ENCODE assay signal across 27 cellular contexts in genomic region chr1:63739452-63739851, GRCh38. TPM values are rescaled to one million over a fixed set of nuclear protein-coding genes. Genes with fewer than 3 reads are reported as not detected.
"Had no signal": no experiment of that assay in that cellular context is flagged by ENCODE, and none has a peak within 500 bp of the region (broad histone marks: within the 10 kb centered on the region; RNA-seq: fewer than 3 reads in every experiment).

No MANE protein-coding gene starts in this region.

- H3K36me3 ChIP-seq: brain microvascular endothelial cell, esophagus squamous epithelium, left ventricle myocardium inferior, neutrophil, right lobe of liver had no signal

- H3K4me1 ChIP-seq: left ventricle myocardium inferior, right lobe of liver had no signal

- H3K4me3 ChIP-seq: esophagus squamous epithelium, left ventricle myocardium inferior, lung, right lobe of liver had no signal

- FAIRE-seq: astrocyte, frontal cortex, islet of Langerhans, TTC549, urothelium cell line had no signal

- H3K27me3 ChIP-seq: brain microvascular endothelial cell, neutrophil, right lobe of liver had no signal

- H3K27ac ChIP-seq: brain microvascular endothelial cell, epithelial cell of prostate, left ventricle myocardium inferior, neutrophil, right lobe of liver, VCaP had no signal

- H3K9me3 ChIP-seq: esophagus squamous epithelium, neutrophil, right lobe of liver had no signal

- DNase-seq: activated CD4-positive, alpha-beta memory T cell treated with anti-CD3 and anti-CD28 coated beads for 36 hours; activated CD4-positive, alpha-beta T cell treated with anti-CD3 and anti-CD28 coated beads, Interleukin-2, amount 10 ng/mL, durations not matched to agents 24 days and 14 days; activated CD4-positive, CD25-positive, alpha-beta regulatory T cell treated with anti-CD3 and anti-CD28 coated beads, Interleukin-2, amount 50 U/mL, for 72 hours; activated CD8-positive, alpha-beta memory T cell treated with anti-CD3 and anti-CD28 coated beads, Interleukin-2, amount 50 U/mL, for 48 hours; activated gamma-delta T cell treated with Interleukin-2 at 50 U/mL for 16 hours; activated naive CD4-positive, alpha-beta T cell treated with anti-CD3 and anti-CD28 coated beads, Interleukin-2, amount 50 U/mL, for 16 hours; activated T-cell treated with anti-CD3 and anti-CD28 coated beads, Interleukin-2, amount 50 U/mL, for 4 hours; amniotic stem cell; brain microvascular endothelial cell; caudate nucleus; esophagus squamous epithelium; left ventricle myocardium inferior; nephron progenitor cell; right lobe of liver; stimulated activated CD4-positive, alpha-beta T cell treated with anti-CD3 and anti-CD28 coated beads, Interleukin-2, amount 100 ng/mL, for 48 hours; stimulated activated naive CD4-positive, alpha-beta T cell treated with Interleukin-2 at 50 U/mL for 16 hours; T-helper 9 cell; trophoblast cell had no signal

RNA-seq across cellular contexts. Expression of gene ROR1, which starts 34.4 kb away (rescaled TPM):
- total RNA-seq: activated CD4-positive, alpha-beta T cell treated with anti-CD3 and anti-CD28 coated beads, Interleukin-2, amount 10 ng/mL, durations not matched to agents 24 days and 14 days had no signal
